Comparison of ENCODE assay signal across 13 cellular contexts in the genomic region with DNA sequence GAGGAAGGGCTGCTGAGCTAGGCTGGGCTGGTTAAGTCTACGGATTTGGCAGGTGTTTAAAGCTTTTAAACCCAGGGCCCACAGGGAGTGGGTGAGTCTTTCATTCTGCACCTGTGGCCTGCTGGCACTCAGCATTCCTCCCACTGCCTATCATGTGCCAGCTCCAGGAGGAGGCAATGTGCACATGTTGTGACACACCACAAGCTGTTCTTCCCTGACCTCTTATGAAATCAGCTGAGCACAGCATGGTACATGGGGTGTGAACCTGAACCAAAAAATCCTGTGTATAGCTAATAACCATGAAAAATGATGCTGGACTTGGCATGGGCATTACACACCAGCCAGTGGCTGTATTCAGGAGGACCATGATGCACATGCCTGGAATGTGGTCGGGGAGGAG.
DNase-seq lines count a peak whose midpoint lies in the region; ATAC-seq, FAIRE-seq and TF ChIP-seq lines count a peak whose summit lies in the region.
"Had no signal": no experiment of that assay in that cellular context is flagged by ENCODE, and none has a peak within 500 bp of the region (broad histone marks: within the 10 kb centered on the region; RNA-seq: fewer than 3 reads in every experiment).

No MANE protein-coding gene starts in this region.

- intact Hi-C loops in HepG2 (cut with micrococcal nuclease; ENCODE audit: unreplicated experiment), result no loop called here

- H4K20me1 ChIP-seq in HepG2 (ENCODE audit: insufficient read depth, low read length), result no peaks in the 10 kb centered on the region

- H3K79me2 ChIP-seq in HepG2 (ENCODE audit: insufficient read depth, low read length), result no peaks in the 10 kb centered on the region

- H2AFZ ChIP-seq in HepG2 (ENCODE audit: low read length), result no peak overlapping the region

- CTCF ChIA-PET in HepG2 (lab: Yijun Ruan, JAX; ENCODE audit: low intra/inter-chr PET ratio, low total read pairs), result no interaction called here

- WGBS in liver, result 62% methylated on average over 2 of the region's 2 CpGs
- WGBS in HepG2 (ENCODE audit: low lambda C conversion rate), result 7% methylated on average over 2 of the region's 2 CpGs
- 50 to 63% methylated on average over 2 of the region's 2 CpGs for WGBS in esophagus, 2 donors

- DNase-seq in HepG2 (ENCODE audit: low spot score) (no peak), NCI-H226 (peak; percentile 47), cerebellar cortex (ENCODE audit: low spot score) (no peak), GM20000 (ENCODE audit: low spot score) (no peak)
- DNase-seq: hypothalamus, SW 1271 had no signal

- H3K27ac ChIP-seq in liver (ENCODE audit: low read depth in 1 of 2, low read length in 2 of 2) (peak overlapping the region; percentile 40 to 78), HepG2 (ENCODE audit: extremely low read length, insufficient read depth, low read length) (no peak overlapping the region), esophagus (ENCODE audit: low read depth in 2 of 2, low read length in 1 of 2) (peak overlapping the region; percentile 35 to 36)

- peak; percentile 63 to 65 for TF ChIP-seq RAD21 in liver (IDR thresholded peaks at IDR 0.05)
- no peak for TF ChIP-seq RAD21 in HepG2 (CRISPR knock-in tag; IDR thresholded peaks at IDR 0.05)

- FAIRE-seq in HepG2 (lab: Jason Lieb, UNC), result no peak
- FAIRE-seq: astrocyte had no signal

- TF ChIP-seq CTCF in liver (IDR thresholded peaks at IDR 0.05; ENCODE audit: low read depth, low read length, missing input control) (no peak), HepG2 (CRISPR knock-in tag; IDR thresholded peaks at IDR 0.05) (no peak), GM20000 (IDR thresholded peaks at IDR 0.05; ENCODE audit: extremely low read depth, missing control alignments) (no peak)

- ATAC-seq in HepG2 (no peak), GM18519 (IDR thresholded peaks at IDR 0.05; ENCODE audit: low FRiP score, unreplicated experiment) (no peak), HG03095 (IDR thresholded peaks at IDR 0.05; ENCODE audit: unreplicated experiment) (no peak)
- ATAC-seq: activated CD4-positive, CD25-positive, alpha-beta regulatory T cell treated with anti-CD3 and anti-CD28 coated beads, Interleukin-2, amount 50 U/mL, for 24 hours; HCT116 had no signal

- H3K36me3 ChIP-seq in liver (ENCODE audit: control insufficient read depth in 4 of 4, insufficient read depth in 3 of 4, low read depth in 1 of 4, low read length in 3 of 4) (no peaks in the 10 kb centered on the region), HepG2 (replicated peaks in 1 of 2; ENCODE audit: control insufficient read depth in 1 of 2, insufficient read depth in 2 of 2, low read length in 2 of 2) (no peaks in the 10 kb centered on the region), esophagus (ENCODE audit: control insufficient read depth in 2 of 2, insufficient read depth in 2 of 2, low read length in 1 of 2) (no peaks in the 10 kb centered on the region)

- TF ChIP-seq EP300 in HepG2 (IDR thresholded peaks at IDR 0.05; ENCODE audit: low read depth in 2 of 2, low read length in 2 of 2) (no peak), HepG2 (CRISPR knock-in tag; IDR thresholded peaks at IDR 0.05; ENCODE audit: borderline replicate concordance) (no peak)

- H3K4me2 ChIP-seq in HepG2 (ENCODE audit: low read depth, low read length), result no peak overlapping the region

- in situ Hi-C loops in HepG2 (cut with HindIII; ENCODE audit: extremely low pct_ligation_motif_present, low pct_unique_long_range_greater_than_20kb), result no loop called here

- no peaks in the 10 kb centered on the region for H3K9me3 ChIP-seq in liver (ENCODE audit: control insufficient read depth in 4 of 4, low read length in 3 of 4)
- H3K9me3 ChIP-seq in HepG2 (ENCODE audit: low read length), result peaks cover 35% of the 10 kb centered on the region
- H3K9me3 ChIP-seq in esophagus (ENCODE audit: control insufficient read depth in 2 of 2, insufficient read depth in 1 of 2, low read depth in 1 of 2, low read length in 1 of 2), result no peaks in the 10 kb centered on the region

- POLR2A ChIA-PET in HepG2 (lab: Yijun Ruan, JAX), result no interaction called here

- no peak overlapping the region for H3K4me3 ChIP-seq in liver (ENCODE audit: low read depth in 1 of 3, low read length in 3 of 3)
- no peak overlapping the region for H3K4me3 ChIP-seq in HepG2 (replicated peaks in 1 of 3; ENCODE audit: insufficient read depth in 1 of 3, low read depth in 2 of 3, low read length in 3 of 3)
- no peak overlapping the region for H3K4me3 ChIP-seq in esophagus (ENCODE audit: low read depth in 1 of 2, low read length in 2 of 2)

- H3K9ac ChIP-seq in liver (ENCODE audit: low read depth in 1 of 2, low read length in 2 of 2) (no peak overlapping the region), HepG2 (ENCODE audit: insufficient read depth, low read depth, low read length) (no peak overlapping the region)

- H3K4me1 ChIP-seq in liver (ENCODE audit: control insufficient read depth in 4 of 4, insufficient read depth in 4 of 4, low read length in 3 of 4) (peaks cover 3 to 16% (median 9%) of the 10 kb centered on the region in 4 donors), HepG2 (ENCODE audit: insufficient read depth, low read length) (no peaks in the 10 kb centered on the region), esophagus (ENCODE audit: control insufficient read depth in 2 of 2, insufficient read depth in 2 of 2, low read length in 1 of 2) (no peaks in the 10 kb centered on the region)

- H3K27me3 ChIP-seq in liver (ENCODE audit: control insufficient read depth in 4 of 4, insufficient read depth in 4 of 4, low read length in 3 of 4), result no peaks in the 10 kb centered on the region
- H3K27me3 ChIP-seq in HepG2 (ENCODE audit: control insufficient read depth in 1 of 2, insufficient read depth in 2 of 2, low read length in 2 of 2), result no peaks in the 10 kb centered on the region
- H3K27me3 ChIP-seq in esophagus (ENCODE audit: control insufficient read depth in 1 of 2, insufficient read depth in 2 of 2, low read length in 2 of 2), result no peaks in the 10 kb centered on the region

- TF ChIP-seq POLR2A in HepG2 (IDR thresholded peaks at IDR 0.05; ENCODE audit: insufficient read depth in 1 of 2, low read depth in 2 of 2, low read length in 2 of 2), result no peak

- BruUV-seq in HepG2 (replicated peaks; lab: Mats Ljungman, UMichigan), result no TSS peak

TF ChIP-seq in liver, 16 proteins besides CTCF, POLR2A, EP300 and RAD21 (continues in another document):
- TF ChIP-seq HNF4A (conservative IDR thresholded peaks at IDR 0.05) (peak; percentile 75 to 83), SP1 (IDR thresholded peaks at IDR 0.05) (peak; percentile 78), TAF1 (conservative IDR thresholded peaks at IDR 0.05) (no peak), EGR1 (IDR thresholded peaks at IDR 0.05; ENCODE audit: low read depth in 2 of 2) (peak; percentile 36 to 48), HNF4G (IDR thresholded peaks at IDR 0.05) (no peak), JUND (IDR thresholded peaks at IDR 0.05) (peak; percentile 66 to 76), RXRA (IDR thresholded peaks at IDR 0.05) (peak; percentile 87 to 95), ATF3 (IDR thresholded peaks at IDR 0.05) (peak; percentile 51)

TF ChIP-seq in HepG2, 621 proteins besides CTCF, POLR2A, EP300 and RAD21 (continues in another document):
- TF ChIP-seq NR2F1 (CRISPR knock-in tag; IDR thresholded peaks at IDR 0.05) (no peak), ARID4A (CRISPR knock-in tag; IDR thresholded peaks at IDR 0.05; ENCODE audit: borderline replicate concordance) (no peak), PREB (CRISPR knock-in tag; IDR thresholded peaks at IDR 0.05) (no peak), FOXO1 (CRISPR knock-in tag; IDR thresholded peaks at IDR 0.05) (no peak)
